12 cellular contexts compared by ENCODE assay signal in genomic region chr5:67267522-67268232, GRCh38.
A peak's percentile ranks its signal among the peaks of the same experiment; 100 is the strongest.
DNase-seq lines count a peak whose midpoint lies in the region; ATAC-seq and TF ChIP-seq lines count a peak whose summit lies in the region.
"Had no signal": no experiment of that assay in that cellular context is flagged by ENCODE, and none has a peak within 500 bp of the region (broad histone marks: within the 10 kb centered on the region; RNA-seq: fewer than 3 reads in every experiment).

No MANE protein-coding gene starts in this region.

- DNase-seq in GM23338 (ENCODE audit: low spot score) (no peak), caudate nucleus (lab: John Stamatoyannopoulos, UW) (peak in 13 of 61 donors; percentile 18 to 70 (median 50)), left colon (peak; percentile 22 to 40), germinal center (ENCODE audit: low spot score) (no peak)
- DNase-seq in activated effector memory CD4-positive, alpha-beta T cell treated with anti-CD3 and anti-CD28 coated beads, Interleukin-2, amount 50 U/mL, for 16 hours, result no peak
- DNase-seq: Karpas-422; stimulated activated naive CD4-positive, alpha-beta T cell treated with Interleukin-2 at 50 U/mL for 16 hours; T-helper 17 cell had no signal

- no peaks in the 10 kb centered on the region for H3K79me2 ChIP-seq in GM23338 (replicated peaks; ENCODE audit: insufficient read depth)

- no peaks in the 10 kb centered on the region for H4K20me1 ChIP-seq in GM23338 (replicated peaks; ENCODE audit: insufficient read depth)

- peak overlapping the region in 1 of 3 donors; percentile 24 for H3K9ac ChIP-seq in skeletal muscle tissue (ENCODE audit: low read depth in 1 of 3, low read length in 3 of 3)

- H3K4me1 Mint-ChIP-seq in GM23338, result no peaks in the 10 kb centered on the region
- H3K4me1 Mint-ChIP-seq: CD14-positive monocyte, T-helper 17 cell had no signal

- peaks cover 23% of the 10 kb centered on the region for H3K9me2 ChIP-seq in GM23338 (ENCODE audit: insufficient read depth)

- no peak overlapping the region for H3K4me2 ChIP-seq in GM23338

- H2AFZ ChIP-seq in GM23338, result peak overlapping the region; percentile 66; the same call in 1 of the 2 replicates

- H3K9me3 ChIP-seq in skeletal muscle tissue (ENCODE audit: control insufficient read depth in 3 of 3, low read length in 3 of 3), result no peaks in the 10 kb centered on the region

- H3F3A ChIP-seq in GM23338 (replicated peaks; ENCODE audit: low read depth), result no peaks in the 10 kb centered on the region

- H3K4me3 ChIP-seq in GM23338 (no peak overlapping the region), skeletal muscle tissue (ENCODE audit: low read length in 3 of 3) (peak overlapping the region in 1 of 3 donors; percentile 24)

- no peaks in the 10 kb centered on the region for H3K36me3 Mint-ChIP-seq in GM23338 (ENCODE audit: low read depth)
- H3K36me3 Mint-ChIP-seq: CD14-positive monocyte had no signal

- H3K27ac Mint-ChIP-seq in GM23338, result no peak overlapping the region
- H3K27ac Mint-ChIP-seq: CD14-positive monocyte, T-helper 17 cell had no signal

- intact Hi-C loops in left colon (cut with DNase I, micrococcal nuclease), result no loop called here

- no peaks in the 10 kb centered on the region for H3K27me3 Mint-ChIP-seq in GM23338 (ENCODE audit: insufficient read depth, low read depth, poor library complexity)
- H3K27me3 Mint-ChIP-seq: T-helper 17 cell had no signal

- H3K4me1 ChIP-seq in GM23338 (ENCODE audit: insufficient read depth) (no peaks in the 10 kb centered on the region), skeletal muscle tissue (ENCODE audit: control insufficient read depth in 3 of 3, insufficient read depth in 3 of 3, low read length in 3 of 3) (peaks cover 23 to 25% (median 24%) of the 10 kb centered on the region in 3 donors)

- H3K27ac ChIP-seq in GM23338 (ENCODE audit: low read depth) (no peak overlapping the region), caudate nucleus (ENCODE audit: low read depth, low read length) (peak overlapping the region; percentile 99), skeletal muscle tissue (ENCODE audit: low read depth, low read length) (peak overlapping the region; percentile 63)

- ATAC-seq in GM23338 (no peak), left colon (peak; percentile 10), GM19397 (IDR thresholded peaks at IDR 0.05; ENCODE audit: unreplicated experiment) (no peak), GM19324 (IDR thresholded peaks at IDR 0.05; ENCODE audit: low FRiP score, unreplicated experiment) (no peak)
- ATAC-seq: T-helper 17 cell had no signal

- TF ChIP-seq CTCF in GM23338 (conservative IDR thresholded peaks at IDR 0.05; ENCODE audit: low read depth in 2 of 2), result no peak

- H3K9me3 Mint-ChIP-seq in GM23338, result no peaks in the 10 kb centered on the region

- no peaks in the 10 kb centered on the region for H3K27me3 ChIP-seq in GM23338 (ENCODE audit: insufficient read depth)
- H3K27me3 ChIP-seq in skeletal muscle tissue (ENCODE audit: control insufficient read depth in 3 of 3, insufficient read depth in 3 of 3, low read length in 3 of 3), result no peaks in the 10 kb centered on the region

- no peak overlapping the region for H3K4me3 Mint-ChIP-seq in GM23338
- H3K4me3 Mint-ChIP-seq: CD14-positive monocyte, T-helper 17 cell had no signal

- H3K36me3 ChIP-seq in GM23338 (ENCODE audit: insufficient read depth), result no peaks in the 10 kb centered on the region
- H3K36me3 ChIP-seq in skeletal muscle tissue (ENCODE audit: control insufficient read depth in 3 of 3, insufficient read depth in 3 of 3, low read length in 3 of 3), result no peaks in the 10 kb centered on the region

TF ChIP-seq in GM23338, 12 proteins besides CTCF, POLR2A, EP300 and RAD21 (continues in another document):
- no peak for TF ChIP-seq ZNF331 (CRISPR knock-in tag; IDR thresholded peaks at IDR 0.05; ENCODE audit: low read depth)
- TF ChIP-seq ZNF114 (CRISPR knock-in tag; IDR thresholded peaks at IDR 0.05), result no peak
- TF ChIP-seq EZH2phosphoT487 (IDR thresholded peaks at IDR 0.05; ENCODE audit: unreplicated experiment), result no peak
- TF ChIP-seq POLR2AphosphoS5 (IDR thresholded peaks at IDR 0.05; ENCODE audit: low read depth), result no peak
- no peak for TF ChIP-seq STAT1 (IDR thresholded peaks at IDR 0.05; ENCODE audit: unreplicated experiment)
- TF ChIP-seq EZH2 (IDR thresholded peaks at IDR 0.05; ENCODE audit: low read depth, unreplicated experiment), result no peak
- TF ChIP-seq NANOG (IDR thresholded peaks at IDR 0.05; ENCODE audit: borderline replicate concordance), result no peak
- no peak for TF ChIP-seq CREB1 (CRISPR knock-in tag; IDR thresholded peaks at IDR 0.05; ENCODE audit: low read depth)
- TF ChIP-seq ZNF462 (CRISPR knock-in tag; IDR thresholded peaks at IDR 0.05), result no peak

Comparison
In these comparisons a context has a peak if more than half of its experiments do, and no peak if none do; other contexts are left out.
1. DNase-seq: peak in left colon (2 of 2); none in GM23338 (single experiment), germinal center (single experiment) and activated effector memory CD4-positive, alpha-beta T cell treated with anti-CD3 and anti-CD28 coated beads, Interleukin-2, amount 50 U/mL, for 16 hours (single experiment).